1 cellular context compared by ENCODE assay signal in genomic region chr2:174074831-174075230, GRCh38.
TF ChIP-seq lines count a peak whose summit lies in the region.

No MANE protein-coding gene starts in this region.

TF ChIP-seq in K562, 482 proteins besides CTCF, POLR2A, EP300 and RAD21 (continued from another document and continues in another):
- TF ChIP-seq ZHX1 (conservative IDR thresholded peaks at IDR 0.05; ENCODE audit: low read length) = no peak
- no peak for TF ChIP-seq DLX4 (CRISPR knock-in tag; IDR thresholded peaks at IDR 0.05)
- peak; percentile 27; the same call in 1 of the 2 replicates for TF ChIP-seq MAFF (IDR thresholded peaks at IDR 0.05; ENCODE audit: low read length)
- no peak for TF ChIP-seq NR1H2 (CRISPR knock-in tag; IDR thresholded peaks at IDR 0.05)
- no peak for TF ChIP-seq RNF219 (CRISPR knock-in tag; IDR thresholded peaks at IDR 0.05)
- 0 out of 2 replicates have a peak, but pooled peaks have one; percentile 45 for TF ChIP-seq PYGO2 (tag; IDR thresholded peaks at IDR 0.05)
- peak; percentile 96 for TF ChIP-seq TRIM24 (IDR thresholded peaks at IDR 0.05)
- peak in 1 of 2 experiments; percentile 75 for TF ChIP-seq AFF1 (IDR thresholded peaks at IDR 0.05; ENCODE audit: low read depth in 1 of 2, partially characterized antibody in 2 of 2)
- peak; percentile 98 for TF ChIP-seq ARID1B (IDR thresholded peaks at IDR 0.05)
- TF ChIP-seq POLR3A (IDR thresholded peaks at IDR 0.05; ENCODE audit: borderline replicate concordance, extremely low read depth, insufficient read depth, insufficient read length) = no peak
- TF ChIP-seq FOSL1 (tag; conservative IDR thresholded peaks at IDR 0.05) = peak; percentile 58; the same call in 1 of the 2 replicates
- TF ChIP-seq SUPT5H (IDR thresholded peaks at IDR 0.05) = no peak
- no peak for TF ChIP-seq EHMT2 (IDR thresholded peaks at IDR 0.05)
- TF ChIP-seq ETV6 (IDR thresholded peaks at IDR 0.05; ENCODE audit: borderline replicate concordance in 1 of 2, low read depth in 2 of 2, low read length in 1 of 2) = no peak
- TF ChIP-seq ETV6 (CRISPR knock-in tag; IDR thresholded peaks at IDR 0.05; ENCODE audit: borderline replicate concordance) = no peak
- no peak for TF ChIP-seq ZC3H11A (IDR thresholded peaks at IDR 0.05; ENCODE audit: low read depth, low read length)
- TF ChIP-seq ZNF589 (CRISPR knock-in tag; IDR thresholded peaks at IDR 0.05; ENCODE audit: low read depth) = peak; percentile 89
- TF ChIP-seq TEAD1 (CRISPR knock-in tag; IDR thresholded peaks at IDR 0.05) = no peak
- TF ChIP-seq CLOCK (CRISPR knock-in tag; IDR thresholded peaks at IDR 0.05; ENCODE audit: borderline replicate concordance) = no peak
- TF ChIP-seq POLR2H (tag; IDR thresholded peaks at IDR 0.05; ENCODE audit: low read depth) = no peak
- TF ChIP-seq ZBTB5 (IDR thresholded peaks at IDR 0.05) = no peak
- TF ChIP-seq TSHZ1 (CRISPR knock-in tag; IDR thresholded peaks at IDR 0.05) = no peak
- TF ChIP-seq ERF (CRISPR knock-in tag; IDR thresholded peaks at IDR 0.05) = no peak
- peak; percentile 95 for TF ChIP-seq DPF2 (IDR thresholded peaks at IDR 0.05)
- peak; percentile 81; the same call in 1 of the 2 replicates for TF ChIP-seq FOXA1 (IDR thresholded peaks at IDR 0.05; ENCODE audit: borderline replicate concordance)
- no peak for TF ChIP-seq ZFP91 (CRISPR knock-in tag; IDR thresholded peaks at IDR 0.05)
- TF ChIP-seq NEUROD1 (IDR thresholded peaks at IDR 0.05; ENCODE audit: borderline replicate concordance, low read depth, low read length, partially characterized antibody) = peak; percentile 62
- no peak for TF ChIP-seq ZNF76 (CRISPR knock-in tag; IDR thresholded peaks at IDR 0.05; ENCODE audit: borderline replicate concordance)
- no peak for TF ChIP-seq TFE3 (CRISPR knock-in tag; IDR thresholded peaks at IDR 0.05)
- TF ChIP-seq U2AF1 (optimal IDR thresholded peaks at IDR 0.05; ENCODE audit: low read depth, low read length) = no peak
- TF ChIP-seq SMARCA4 (IDR thresholded peaks at IDR 0.05) = peak; percentile 95
- TF ChIP-seq E2F6 (IDR thresholded peaks at IDR 0.05; ENCODE audit: borderline replicate concordance in 1 of 2, extremely low read depth in 1 of 2, insufficient read depth in 1 of 2, insufficient read length in 1 of 2, low read depth in 1 of 2, low read length in 1 of 2, poor library complexity in 1 of 2, severe bottlenecking in 1 of 2) = no peak
